ENCODE assay signal across 14 cellular contexts in genomic region chr9:573551-574410, GRCh38.
DNase-seq lines count a peak whose midpoint lies in the region; ATAC-seq and TF ChIP-seq lines count a peak whose summit lies in the region.
"Had no signal": no experiment of that assay in that cellular context is flagged by ENCODE, and none has a peak within 500 bp of the region (broad histone marks: within the 10 kb centered on the region; RNA-seq: fewer than 3 reads in every experiment).

No MANE protein-coding gene starts in this region.

- peaks cover 12% of the 10 kb centered on the region for H3K4me1 ChIP-seq in lower lobe of right lung
- no peaks in the 10 kb centered on the region for H3K4me1 ChIP-seq in upper lobe of right lung
- H3K4me1 ChIP-seq: SJSA1 had no signal

- H3K36me3 ChIP-seq in lower lobe of right lung (no peaks in the 10 kb centered on the region), upper lobe of right lung (no peaks in the 10 kb centered on the region)
- H3K36me3 ChIP-seq: SJSA1 had no signal

- TF ChIP-seq CTCF in lower lobe of right lung (IDR thresholded peaks at IDR 0.05) (no peak), upper lobe of right lung (IDR thresholded peaks at IDR 0.05) (no peak)

- intact Hi-C loops in Right ventricle myocardium inferior (cut with DNase I): no loop called here
- intact Hi-C loops in cardiac septum (cut with DNase I): no loop called here
- intact Hi-C loops in Right ventricle myocardium superior (cut with DNase I): no loop called here
- intact Hi-C loops in lower lobe of right lung (cut with DNase I): no loop called here
- intact Hi-C loops in upper lobe of right lung (cut with DNase I): no loop called here

- H3K9me3 ChIP-seq in lower lobe of right lung (no peaks in the 10 kb centered on the region), upper lobe of right lung (no peaks in the 10 kb centered on the region)
- H3K9me3 ChIP-seq: SJSA1 had no signal

- ATAC-seq in Right ventricle myocardium inferior (peak; percentile 59), Right ventricle myocardium superior (ENCODE audit: poor library complexity) (peak; percentile 57), lower lobe of right lung (peak; percentile 88 to 90), upper lobe of right lung (peak; percentile 90), HG02642 (IDR thresholded peaks at IDR 0.05; ENCODE audit: poor library complexity, unreplicated experiment) (no peak)
- ATAC-seq: activated T-cell treated with anti-CD3 and anti-CD28 coated beads, Interleukin-2, amount 50 U/mL, for 4 hours; effector memory CD8-positive, alpha-beta T cell had no signal

- H3K27ac ChIP-seq in lower lobe of right lung (peak overlapping the region; percentile 11), upper lobe of right lung (peak overlapping the region; percentile 0)
- H3K27ac ChIP-seq: SJSA1 had no signal

- no peaks in the 10 kb centered on the region for H3K27me3 ChIP-seq in lower lobe of right lung (ENCODE audit: low read depth)
- H3K27me3 ChIP-seq in upper lobe of right lung: no peaks in the 10 kb centered on the region
- H3K27me3 ChIP-seq: SJSA1 had no signal

- DNase-seq in Right ventricle myocardium inferior (ENCODE audit: missing footprints) (peak; percentile 55), cardiac septum (ENCODE audit: low spot score) (no peak), Right ventricle myocardium superior (peak; percentile 54), lower lobe of right lung (peak; percentile 58), upper lobe of right lung (no peak), NCI-H1105 (lab: John Stamatoyannopoulos, UW) (no peak), 8988T (no peak)
- DNase-seq: activated CD4-positive, alpha-beta T cell treated with anti-CD3 and anti-CD28 coated beads for 4 hours; activated T-cell treated with anti-CD3 and anti-CD28 coated beads, Interleukin-2, amount 50 U/mL, for 4 hours; amniotic stem cell; effector memory CD8-positive, alpha-beta T cell; stimulated activated CD4-positive, alpha-beta T cell treated with anti-CD3 and anti-CD28 coated beads, Interleukin-12 subunit alpha, Interleukin-12 subunit beta, amount 100 ng/mL, for 4 hours had no signal

- no peak overlapping the region for H3K4me3 ChIP-seq in lower lobe of right lung
- H3K4me3 ChIP-seq in upper lobe of right lung: no peak overlapping the region
- H3K4me3 ChIP-seq: SJSA1 had no signal

Comparison
In these comparisons a context has a peak if more than half of its experiments do, and no peak if none do; other contexts are left out.
1. DNase-seq: peak in Right ventricle myocardium inferior (single experiment), Right ventricle myocardium superior (single experiment) and lower lobe of right lung (single experiment); none in cardiac septum (single experiment), upper lobe of right lung (single experiment), NCI-H1105 (single experiment) and 8988T (single experiment).